ENCODE assay signal across 9 cellular contexts in the genomic region with DNA sequence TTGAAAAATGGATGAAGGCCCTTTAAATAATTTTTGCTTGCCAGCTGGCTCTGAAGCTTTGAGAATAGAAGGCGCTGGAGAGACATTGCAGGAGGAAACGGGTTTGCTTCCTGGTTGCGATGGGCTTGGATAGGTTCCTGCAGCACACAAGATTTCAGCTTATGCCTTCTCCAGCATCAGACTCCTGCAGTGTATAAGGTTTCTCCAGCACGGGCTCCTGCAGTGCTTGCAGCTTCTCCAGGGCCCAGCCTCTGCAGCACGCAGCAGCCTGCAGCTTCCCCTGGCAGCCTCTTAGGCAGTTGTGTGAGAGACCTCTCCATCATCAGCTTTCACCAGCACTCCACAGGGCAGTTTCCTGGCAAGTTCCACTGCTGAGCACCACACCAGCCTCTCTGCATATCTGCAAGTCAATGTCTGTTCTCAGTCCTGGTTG.
A peak's percentile ranks its signal among the peaks of the same experiment; 100 is the strongest.
DNase-seq lines count a peak whose midpoint lies in the region; ATAC-seq and TF ChIP-seq lines count a peak whose summit lies in the region.
"Had no signal": no experiment of that assay in that cellular context is flagged by ENCODE, and none has a peak within 500 bp of the region (broad histone marks: within the 10 kb centered on the region; RNA-seq: fewer than 3 reads in every experiment).

No MANE protein-coding gene starts in this region.

- peaks cover 5% of the 10 kb centered on the region for H3K9me3 Mint-ChIP-seq in chondrocyte (ENCODE audit: low read depth)
- H3K9me3 Mint-ChIP-seq in activated T-cell treated with anti-CD3 and anti-CD28 coated beads, Interleukin-2, amount 50 U/mL, for 4 hours = no peaks in the 10 kb centered on the region

- no peaks in the 10 kb centered on the region for H3K36me3 ChIP-seq in ACC112 (ENCODE audit: insufficient read depth, low read length)
- no peaks in the 10 kb centered on the region for H3K36me3 ChIP-seq in mesenchymal stem cell (ENCODE audit: control insufficient read depth in 1 of 2, insufficient read depth in 2 of 2, low read depth in 1 of 2, low read length in 2 of 2)

- WGBS in mesenchymal stem cell = 39% methylated on average over 5 of the region's 5 CpGs

- H2BK15ac ChIP-seq in mesenchymal stem cell (ENCODE audit: low read depth, poor library complexity, severe bottlenecking) = no peak overlapping the region

- H3K4me3 Mint-ChIP-seq in chondrocyte (ENCODE audit: unreplicated experiment) = peak overlapping the region; percentile 48
- no peak overlapping the region for H3K4me3 Mint-ChIP-seq in activated T-cell treated with anti-CD3 and anti-CD28 coated beads, Interleukin-2, amount 50 U/mL, for 4 hours

- POLR2A ChIA-PET in RWPE1 (lab: Yijun Ruan, JAX; ENCODE audit: low non-redundant PET) = no interaction called here

- no peaks in the 10 kb centered on the region for H3K9me3 ChIP-seq in mesenchymal stem cell (ENCODE audit: control insufficient read depth, low read length)

- no peak overlapping the region for H4K91ac ChIP-seq in mesenchymal stem cell (ENCODE audit: low read length)

- ATAC-seq in activated T-cell treated with anti-CD3 and anti-CD28 coated beads, Interleukin-2, amount 50 U/mL, for 4 hours = no peak
- no peak for ATAC-seq in HG02973 (IDR thresholded peaks at IDR 0.05; ENCODE audit: unreplicated experiment)

- no peak overlapping the region for H2BK5ac ChIP-seq in mesenchymal stem cell (ENCODE audit: low read depth, low read length, poor library complexity, severe bottlenecking)

- H3K27ac ChIP-seq in ACC112 (ENCODE audit: low read depth, low read length) = no peak overlapping the region
- H3K27ac ChIP-seq in mesenchymal stem cell (ENCODE audit: low read length, poor library complexity, severe bottlenecking) = peak overlapping the region; percentile 42
- no peak overlapping the region for H3K27ac ChIP-seq in RWPE1

- peaks cover 67% of the 10 kb centered on the region for H3K4me1 Mint-ChIP-seq in chondrocyte (ENCODE audit: low read depth)
- H3K4me1 Mint-ChIP-seq in activated T-cell treated with anti-CD3 and anti-CD28 coated beads, Interleukin-2, amount 50 U/mL, for 4 hours (ENCODE audit: low read depth) = no peaks in the 10 kb centered on the region

- H3K9ac ChIP-seq in mesenchymal stem cell (ENCODE audit: low read length) = peak overlapping the region; percentile 43

- TF ChIP-seq CTCF in chondrocyte (IDR thresholded peaks at IDR 0.05) = no peak
- TF ChIP-seq CTCF in RWPE1 (conservative IDR thresholded peaks at IDR 0.05; ENCODE audit: low read depth) = no peak

- peak overlapping the region; percentile 81 for H3K27ac Mint-ChIP-seq in chondrocyte (ENCODE audit: unreplicated experiment)

- no peaks in the 10 kb centered on the region for H3K79me2 ChIP-seq in ACC112 (ENCODE audit: control insufficient read depth, insufficient read depth, low read length, unreplicated experiment)

- no peaks in the 10 kb centered on the region for H3K27me3 ChIP-seq in ACC112 (ENCODE audit: insufficient read depth, low read length)
- no peaks in the 10 kb centered on the region for H3K27me3 ChIP-seq in mesenchymal stem cell (ENCODE audit: control insufficient read depth in 1 of 2, insufficient read depth in 1 of 2, low read length in 2 of 2)

- no peak overlapping the region for H3K23ac ChIP-seq in mesenchymal stem cell (ENCODE audit: low read length in 2 of 2)

- H2BK120ac ChIP-seq in mesenchymal stem cell (ENCODE audit: low read depth, low read length) = no peak overlapping the region

- H3K36me3 Mint-ChIP-seq in chondrocyte (ENCODE audit: low read depth) = no peaks in the 10 kb centered on the region
- no peaks in the 10 kb centered on the region for H3K36me3 Mint-ChIP-seq in activated T-cell treated with anti-CD3 and anti-CD28 coated beads, Interleukin-2, amount 50 U/mL, for 4 hours (ENCODE audit: insufficient read depth)

- peak overlapping the region; percentile 8 for H4K8ac ChIP-seq in mesenchymal stem cell (ENCODE audit: low read length)

- peak overlapping the region in 1 of 2 experiments; percentile 37 for H3K4ac ChIP-seq in mesenchymal stem cell (ENCODE audit: low read depth in 1 of 2, low read length in 2 of 2)

- no peak overlapping the region for H2BK12ac ChIP-seq in mesenchymal stem cell (ENCODE audit: low read length in 2 of 2)

- H3K14ac ChIP-seq in mesenchymal stem cell (ENCODE audit: low read length in 2 of 2) = no peak overlapping the region

- no peaks in the 10 kb centered on the region for H3K79me1 ChIP-seq in mesenchymal stem cell (replicated peaks; ENCODE audit: low read length, poor library complexity, severe bottlenecking)

- H2AK5ac ChIP-seq in mesenchymal stem cell (ENCODE audit: low read length, severe bottlenecking) = no peak overlapping the region

- H3K18ac ChIP-seq in mesenchymal stem cell (ENCODE audit: low read depth in 1 of 2, low read length in 2 of 2) = peak overlapping the region in 1 of 2 experiments; percentile 69

- no peaks in the 10 kb centered on the region for H3K27me3 Mint-ChIP-seq in chondrocyte (ENCODE audit: low read depth)
- peaks cover 1% of the 10 kb centered on the region for H3K27me3 Mint-ChIP-seq in activated T-cell treated with anti-CD3 and anti-CD28 coated beads, Interleukin-2, amount 50 U/mL, for 4 hours (ENCODE audit: low read depth)

- DNase-seq in NCI-H2029 (lab: John Stamatoyannopoulos, UW) (peak; percentile 52), chondrocyte (ENCODE audit: low spot score) (no peak), mesenchymal stem cell (peak; percentile 21), NCI-H2081 treated with DMSO at 0.1 percent for 48 hours (lab: John Stamatoyannopoulos, UW) (no peak), RWPE1 (ENCODE audit: low spot score) (no peak)
- DNase-seq in activated T-cell treated with anti-CD3 and anti-CD28 coated beads, Interleukin-2, amount 50 U/mL, for 4 hours = no peak
- DNase-seq: NCI-H526 treated with DMSO at 0.1 percent for 48 hours had no signal

- H3K4me1 ChIP-seq in ACC112 (ENCODE audit: control insufficient read depth, insufficient read depth, low read length, unreplicated experiment) (peaks cover 12% of the 10 kb centered on the region), mesenchymal stem cell (ENCODE audit: control insufficient read depth, insufficient read depth, low read depth, low read length) (peaks cover 9% of the 10 kb centered on the region)

- no peak overlapping the region for H3K4me3 ChIP-seq in ACC112 (ENCODE audit: low read depth, low read length)
- H3K4me3 ChIP-seq in mesenchymal stem cell (ENCODE audit: insufficient read depth in 1 of 2, low read depth in 1 of 2, low read length in 2 of 2) = peak overlapping the region in 1 of 2 experiments; percentile 5

- CTCF ChIA-PET in RWPE1 (lab: Yijun Ruan, JAX) = interaction anchor here (0.5 to 0.6 kb wide), 2 partner anchors 19 to 1614 kb away, joined by 3 to 5 read pairs; no protein-coding TSS in a partner anchor

- H2AFZ ChIP-seq in ACC112 (ENCODE audit: low read length, unreplicated experiment) (peak overlapping the region; percentile 34), mesenchymal stem cell (ENCODE audit: low read depth, low read length) (peak overlapping the region; percentile 52)

- H3K4me2 ChIP-seq in mesenchymal stem cell (ENCODE audit: low read length, poor library complexity, severe bottlenecking) = peak overlapping the region; percentile 3

Comparison
In these comparisons a context has a peak if more than half of its experiments do, and no peak if none do; other contexts are left out.
1. DNase-seq: peak in NCI-H2029 (single experiment) and mesenchymal stem cell (single experiment); none in chondrocyte (single experiment), activated T-cell treated with anti-CD3 and anti-CD28 coated beads, Interleukin-2, amount 50 U/mL, for 4 hours (single experiment), NCI-H2081 treated with DMSO at 0.1 percent for 48 hours (single experiment) and RWPE1 (single experiment).